In the genomic region with DNA sequence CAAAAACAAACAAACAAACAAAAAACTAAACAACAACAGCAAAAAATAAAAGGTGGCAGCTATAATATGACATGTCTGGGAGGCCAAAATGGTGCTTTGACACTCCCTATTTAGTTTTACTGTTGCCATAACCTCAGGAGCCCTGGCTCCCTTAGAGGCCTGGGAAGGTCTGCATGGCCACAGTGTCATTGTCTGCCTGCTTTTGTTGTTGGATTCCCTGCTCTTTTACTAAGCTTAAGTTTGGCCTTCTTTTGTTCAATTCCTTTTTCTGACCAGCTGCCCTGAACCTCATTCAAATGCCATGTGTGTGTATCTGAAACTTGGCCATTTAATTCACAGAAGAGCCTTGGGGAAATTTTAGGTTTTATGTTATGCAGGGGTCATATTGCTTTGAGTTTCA, we compare ENCODE assay signal across 26 cellular contexts.
"Had no signal": no experiment of that assay in that cellular context is flagged by ENCODE, and none has a peak within 500 bp of the region (broad histone marks: within the 10 kb centered on the region; RNA-seq: fewer than 3 reads in every experiment).

No MANE protein-coding gene starts in this region.

- H3K4me3 ChIP-seq: breast epithelium, colonic mucosa, gastrocnemius medialis, hepatocyte, ovary, right lobe of liver, tibial nerve had no signal

- H3K27me3 ChIP-seq: breast epithelium, colonic mucosa, gastrocnemius medialis, hepatocyte, neutrophil, ovary, right lobe of liver, tibial nerve had no signal

- H3K4me1 Mint-ChIP-seq: central memory CD8-positive, alpha-beta T cell had no signal

- H3K9me3 ChIP-seq: breast epithelium, colonic mucosa, gastrocnemius medialis, neutrophil, ovary, right lobe of liver, tibial nerve had no signal

- H3K4me3 Mint-ChIP-seq: activated naive CD4-positive, alpha-beta T cell treated with anti-CD3 and anti-CD28 coated beads, Interleukin-2, amount 50 U/mL, for 24 hours; activated naive CD8-positive, alpha-beta T cell treated with anti-CD3 and anti-CD28 coated beads, Interleukin-2, amount 50 U/mL, for 24 hours; activated T-helper 17 cell treated with anti-CD3 and anti-CD28 coated beads, Interleukin-2, amount 50 U/mL, for 72 hours; central memory CD8-positive, alpha-beta T cell; naive thymus-derived CD8-positive, alpha-beta T cell had no signal

- H3K27ac ChIP-seq: breast epithelium, colonic mucosa, gastrocnemius medialis, hepatocyte, neutrophil, ovary, right lobe of liver, tibial nerve, VCaP had no signal

- H2AFZ ChIP-seq: hepatocyte had no signal

- H3K27me3 Mint-ChIP-seq: activated naive CD4-positive, alpha-beta T cell treated with anti-CD3 and anti-CD28 coated beads, Interleukin-2, amount 50 U/mL, for 24 hours; activated naive CD8-positive, alpha-beta T cell treated with anti-CD3 and anti-CD28 coated beads, Interleukin-2, amount 50 U/mL, for 24 hours; activated T-helper 17 cell treated with anti-CD3 and anti-CD28 coated beads, Interleukin-2, amount 50 U/mL, for 72 hours; central memory CD8-positive, alpha-beta T cell; naive thymus-derived CD8-positive, alpha-beta T cell; progenitor cell of endocrine pancreas had no signal

- H3K9me3 Mint-ChIP-seq: activated naive CD4-positive, alpha-beta T cell treated with anti-CD3 and anti-CD28 coated beads, Interleukin-2, amount 50 U/mL, for 24 hours; activated naive CD8-positive, alpha-beta T cell treated with anti-CD3 and anti-CD28 coated beads, Interleukin-2, amount 50 U/mL, for 24 hours; activated T-helper 17 cell treated with anti-CD3 and anti-CD28 coated beads, Interleukin-2, amount 50 U/mL, for 72 hours; central memory CD8-positive, alpha-beta T cell; naive thymus-derived CD8-positive, alpha-beta T cell had no signal

- H3K4me1 ChIP-seq: breast epithelium, colonic mucosa, right lobe of liver had no signal

- H3K36me3 ChIP-seq: breast epithelium, colonic mucosa, gastrocnemius medialis, neutrophil, ovary, right lobe of liver, tibial nerve had no signal

- DNase-seq: activated CD4-positive, alpha-beta T cell treated with anti-CD3 and anti-CD28 coated beads for 48 hours; activated CD4-positive, alpha-beta T cell treated with anti-CD3 and anti-CD28 coated beads, Interleukin-2, amount 50 U/mL, for 48 hours; activated CD8-positive, alpha-beta memory T cell treated with anti-CD3 and anti-CD28 coated beads for 24 hours; activated naive CD8-positive, alpha-beta T cell treated with anti-CD3 and anti-CD28 coated beads, Interleukin-2, amount 50 U/mL, for 24 hours; colonic mucosa; effector memory CD4-positive, alpha-beta T cell; erythroblast; gastrocnemius medialis; glutamatergic neuron; left colon; naive thymus-derived CD8-positive, alpha-beta T cell; ovary; right lobe of liver; stimulated activated CD4-positive, alpha-beta T cell treated with anti-CD3 and anti-CD28 coated beads, Interleukin-2, amount 100 ng/mL, for 48 hours; stimulated activated naive CD4-positive, alpha-beta T cell treated with Interleukin-2 at 50 U/mL for 16 hours; T-helper 9 cell had no signal

- H3K27ac Mint-ChIP-seq: activated naive CD4-positive, alpha-beta T cell treated with anti-CD3 and anti-CD28 coated beads, Interleukin-2, amount 50 U/mL, for 24 hours; activated naive CD8-positive, alpha-beta T cell treated with anti-CD3 and anti-CD28 coated beads, Interleukin-2, amount 50 U/mL, for 24 hours; activated T-helper 17 cell treated with anti-CD3 and anti-CD28 coated beads, Interleukin-2, amount 50 U/mL, for 72 hours; naive thymus-derived CD8-positive, alpha-beta T cell; progenitor cell of endocrine pancreas had no signal

- ATAC-seq: activated CD4-positive, CD25-positive, alpha-beta regulatory T cell treated with anti-CD3 and anti-CD28 coated beads, Interleukin-2, amount 50 U/mL, for 24 hours; activated naive CD8-positive, alpha-beta T cell treated with anti-CD3 and anti-CD28 coated beads, Interleukin-2, amount 50 U/mL, for 24 hours; activated T-helper 17 cell treated with anti-CD3 and anti-CD28 coated beads, Interleukin-2, amount 50 U/mL, for 72 hours; gastrocnemius medialis; left colon; naive thymus-derived CD8-positive, alpha-beta T cell; right lobe of liver had no signal

- H3K36me3 Mint-ChIP-seq: activated naive CD4-positive, alpha-beta T cell treated with anti-CD3 and anti-CD28 coated beads, Interleukin-2, amount 50 U/mL, for 24 hours; naive thymus-derived CD8-positive, alpha-beta T cell had no signal
